In genomic region chr3:59890637-59891036, GRCh38 we compare ENCODE assay signal across 3 cellular contexts.
TF ChIP-seq lines count a peak whose summit lies in the region.

No MANE protein-coding gene starts in this region.

TF ChIP-seq in HepG2, 621 proteins besides CTCF, POLR2A, EP300 and RAD21:
- no peak for TF ChIP-seq ETV5 (CRISPR knock-in tag; IDR thresholded peaks at IDR 0.05; ENCODE audit: borderline replicate concordance)
- TF ChIP-seq MAFF (IDR thresholded peaks at IDR 0.05; ENCODE audit: low read depth, low read length) = peak; percentile 64; the same call in 1 of the 2 replicates
- TF ChIP-seq ZBTB43 (CRISPR knock-in tag; conservative IDR thresholded peaks at IDR 0.05) = no peak
- peak; percentile 64 to 85 for TF ChIP-seq MAFK (conservative IDR thresholded peaks at IDR 0.05 in 1 of 2, IDR thresholded peaks at IDR 0.05 in 1 of 2; ENCODE audit: low read length in 2 of 2)
- TF ChIP-seq ZBTB42 (CRISPR knock-in tag; IDR thresholded peaks at IDR 0.05) = no peak
- TF ChIP-seq CERS6 (CRISPR knock-in tag; IDR thresholded peaks at IDR 0.05) = no peak

TF ChIP-seq in IMR-90, 13 proteins besides CTCF, POLR2A, EP300 and RAD21:
- TF ChIP-seq MAFK (IDR thresholded peaks at IDR 0.05; ENCODE audit: low read depth, low read length) (peak; percentile 78), CEBPB (IDR thresholded peaks at IDR 0.05; ENCODE audit: low read depth, low read length) (no peak), ELK1 (IDR thresholded peaks at IDR 0.05; ENCODE audit: borderline replicate concordance, low read depth, low read length) (no peak), MAZ (IDR thresholded peaks at IDR 0.05; ENCODE audit: borderline replicate concordance, low read depth, low read length) (no peak), NFE2L2 (IDR thresholded peaks at IDR 0.05; ENCODE audit: low read depth, low read length) (no peak), BHLHE40 (IDR thresholded peaks at IDR 0.05; ENCODE audit: low read depth, low read length) (no peak)

TF ChIP-seq in H1, 55 proteins besides CTCF, POLR2A, EP300 and RAD21:
- TF ChIP-seq BACH1 (IDR thresholded peaks at IDR 0.05; ENCODE audit: low read length) (no peak), TBP (IDR thresholded peaks at IDR 0.05; ENCODE audit: low read depth, low read length) (no peak), TEAD4 (IDR thresholded peaks at IDR 0.05; ENCODE audit: low read depth, low read length) (no peak), KDM1A (IDR thresholded peaks at IDR 0.05; ENCODE audit: borderline replicate concordance, low read length) (no peak), RFX5 (IDR thresholded peaks at IDR 0.05; ENCODE audit: borderline replicate concordance, low read depth, low read length) (no peak), SP2 (IDR thresholded peaks at IDR 0.05; ENCODE audit: low read length) (no peak), SUZ12 (IDR thresholded peaks at IDR 0.05; ENCODE audit: low read length) (no peak), CTBP2 (IDR thresholded peaks at IDR 0.05; ENCODE audit: borderline replicate concordance, insufficient read depth, insufficient read length, low read length) (no peak), CEBPB (IDR thresholded peaks at IDR 0.05; ENCODE audit: low read depth, low read length) (no peak), KDM4A (IDR thresholded peaks at IDR 0.05; ENCODE audit: low read depth, low read length, severe bottlenecking) (no peak), POLR2AphosphoS5 (IDR thresholded peaks at IDR 0.05; ENCODE audit: low read depth, low read length) (no peak), ATF2 (IDR thresholded peaks at IDR 0.05; ENCODE audit: low read length) (no peak), TCF12 (IDR thresholded peaks at IDR 0.05; ENCODE audit: low read depth, low read length) (no peak), EGR1 (IDR thresholded peaks at IDR 0.05; ENCODE audit: borderline replicate concordance, low read depth, low read length) (no peak), CHD1 (IDR thresholded peaks at IDR 0.05; ENCODE audit: low read depth, low read length) (no peak), YY1 (IDR thresholded peaks at IDR 0.05; ENCODE audit: low read depth, low read length) (no peak), CHD7 (IDR thresholded peaks at IDR 0.05; ENCODE audit: insufficient replicate concordance, low read length) (no peak)
